ENCODE assay signal across 3 cellular contexts in the genomic region with DNA sequence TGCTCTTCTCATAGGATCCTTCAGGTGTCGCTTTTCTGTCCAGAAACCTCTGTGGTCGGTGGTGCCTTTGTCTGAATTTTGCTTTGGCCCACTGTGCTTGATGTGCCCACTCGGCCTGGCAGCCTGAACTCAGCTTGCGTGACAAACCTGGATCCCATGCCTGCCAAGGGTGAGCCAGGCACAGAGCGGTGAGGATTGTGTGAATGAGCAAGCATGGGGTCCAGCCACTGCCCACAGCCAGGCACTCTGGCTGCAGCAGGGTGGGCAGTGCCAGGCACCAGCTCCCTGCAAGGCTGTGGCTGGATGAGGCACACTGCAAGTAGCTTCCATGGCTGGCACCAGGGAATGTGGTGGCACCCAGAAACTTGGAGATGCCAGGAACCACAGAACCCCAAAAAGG.
TF ChIP-seq lines count a peak whose summit lies in the region.

No MANE protein-coding gene starts in this region.

TF ChIP-seq in SK-N-SH, 30 proteins besides CTCF, POLR2A, EP300 and RAD21 (continues in another document):
- TF ChIP-seq YY1 (IDR thresholded peaks at IDR 0.05; ENCODE audit: low read depth) (no peak), REST (IDR thresholded peaks at IDR 0.05; ENCODE audit: low read depth, low read length) (no peak), SIN3A (IDR thresholded peaks at IDR 0.05; ENCODE audit: borderline replicate concordance, low read depth, low read length) (no peak), RCOR1 (IDR thresholded peaks at IDR 0.05; ENCODE audit: low read length) (no peak), MXI1 (IDR thresholded peaks at IDR 0.05; ENCODE audit: low read depth, low read length) (no peak), ZBTB33 (IDR thresholded peaks at IDR 0.05; ENCODE audit: borderline replicate concordance, low read depth) (no peak), USF2 (IDR thresholded peaks at IDR 0.05; ENCODE audit: borderline replicate concordance, low read depth, low read length) (no peak), NRF1 (IDR thresholded peaks at IDR 0.05; ENCODE audit: low read depth, low read length) (no peak), SMC3 (IDR thresholded peaks at IDR 0.05; ENCODE audit: low read depth, low read length) (no peak), CHD2 (IDR thresholded peaks at IDR 0.05; ENCODE audit: low read length, partially characterized antibody) (no peak), GABPA (IDR thresholded peaks at IDR 0.05; ENCODE audit: low read depth) (no peak), JUND (IDR thresholded peaks at IDR 0.05) (no peak), FOXM1 (IDR thresholded peaks at IDR 0.05; ENCODE audit: low read depth) (no peak), TCF12 (IDR thresholded peaks at IDR 0.05) (no peak)

TF ChIP-seq in SK-N-SH treated with all-trans-retinoic acid at 6 μM for 48 hours, 23 proteins besides CTCF, POLR2A, EP300 and RAD21:
- TF ChIP-seq TSHZ2 (CRISPR knock-in tag; IDR thresholded peaks at IDR 0.05) = no peak
- TF ChIP-seq, protein P1, sequence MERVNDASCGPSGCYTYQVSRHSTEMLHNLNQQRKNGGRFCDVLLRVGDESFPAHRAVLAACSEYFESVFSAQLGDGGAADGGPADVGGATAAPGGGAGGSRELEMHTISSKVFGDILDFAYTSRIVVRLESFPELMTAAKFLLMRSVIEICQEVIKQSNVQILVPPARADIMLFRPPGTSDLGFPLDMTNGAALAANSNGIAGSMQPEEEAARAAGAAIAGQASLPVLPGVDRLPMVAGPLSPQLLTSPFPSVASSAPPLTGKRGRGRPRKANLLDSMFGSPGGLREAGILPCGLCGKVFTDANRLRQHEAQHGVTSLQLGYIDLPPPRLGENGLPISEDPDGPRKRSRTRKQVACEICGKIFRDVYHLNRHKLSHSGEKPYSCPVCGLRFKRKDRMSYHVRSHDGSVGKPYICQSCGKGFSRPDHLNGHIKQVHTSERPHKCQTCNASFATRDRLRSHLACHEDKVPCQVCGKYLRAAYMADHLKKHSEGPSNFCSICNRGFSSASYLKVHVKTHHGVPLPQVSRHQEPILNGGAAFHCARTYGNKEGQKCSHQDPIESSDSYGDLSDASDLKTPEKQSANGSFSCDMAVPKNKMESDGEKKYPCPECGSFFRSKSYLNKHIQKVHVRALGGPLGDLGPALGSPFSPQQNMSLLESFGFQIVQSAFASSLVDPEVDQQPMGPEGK (CRISPR knock-in tag; IDR thresholded peaks at IDR 0.05; ENCODE audit: borderline replicate concordance) = no peak

TF ChIP-seq in H1, 55 proteins besides CTCF, POLR2A, EP300 and RAD21:
- TF ChIP-seq, protein P2, sequence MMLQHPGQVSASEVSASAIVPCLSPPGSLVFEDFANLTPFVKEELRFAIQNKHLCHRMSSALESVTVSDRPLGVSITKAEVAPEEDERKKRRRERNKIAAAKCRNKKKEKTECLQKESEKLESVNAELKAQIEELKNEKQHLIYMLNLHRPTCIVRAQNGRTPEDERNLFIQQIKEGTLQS (IDR thresholded peaks at IDR 0.05; ENCODE audit: insufficient read depth, low read depth, low read length) = no peak
- no peak for TF ChIP-seq SP4 (IDR thresholded peaks at IDR 0.05; ENCODE audit: low read length)
- no peak for TF ChIP-seq BACH1 (IDR thresholded peaks at IDR 0.05; ENCODE audit: low read length)
- no peak for TF ChIP-seq CBX8 (IDR thresholded peaks at IDR 0.05; ENCODE audit: borderline replicate concordance, low read depth, low read length)
- TF ChIP-seq SIN3A (conservative IDR thresholded peaks at IDR 0.05 in 1 of 2, IDR thresholded peaks at IDR 0.05 in 1 of 2; ENCODE audit: low read depth in 1 of 2, low read length in 2 of 2) = no peak
- TF ChIP-seq KDM4A (IDR thresholded peaks at IDR 0.05; ENCODE audit: low read depth, low read length, severe bottlenecking) = no peak
- TF ChIP-seq NANOG (IDR thresholded peaks at IDR 0.05; ENCODE audit: insufficient read depth, low read depth, low read length, poor library complexity, severe bottlenecking) = no peak
- no peak for TF ChIP-seq TAF1 (IDR thresholded peaks at IDR 0.05; ENCODE audit: low read depth, low read length)
- no peak for TF ChIP-seq ZNF274 (IDR thresholded peaks at IDR 0.05; ENCODE audit: borderline replicate concordance, extremely low read depth, low read length)
- no peak for TF ChIP-seq YY1 (IDR thresholded peaks at IDR 0.05; ENCODE audit: low read depth, low read length)
- TF ChIP-seq MAFK (IDR thresholded peaks at IDR 0.05; ENCODE audit: low read depth, low read length) = no peak
- no peak for TF ChIP-seq CREB1 (IDR thresholded peaks at IDR 0.05)
- no peak for TF ChIP-seq RNF2 (IDR thresholded peaks at IDR 0.05; ENCODE audit: borderline replicate concordance, low read depth, low read length, missing control alignments, poor library complexity, severe bottlenecking)
TF ChIP-seq in H1: peak in this region for 0.
